11 cellular contexts compared by ENCODE assay signal in the genomic region with DNA sequence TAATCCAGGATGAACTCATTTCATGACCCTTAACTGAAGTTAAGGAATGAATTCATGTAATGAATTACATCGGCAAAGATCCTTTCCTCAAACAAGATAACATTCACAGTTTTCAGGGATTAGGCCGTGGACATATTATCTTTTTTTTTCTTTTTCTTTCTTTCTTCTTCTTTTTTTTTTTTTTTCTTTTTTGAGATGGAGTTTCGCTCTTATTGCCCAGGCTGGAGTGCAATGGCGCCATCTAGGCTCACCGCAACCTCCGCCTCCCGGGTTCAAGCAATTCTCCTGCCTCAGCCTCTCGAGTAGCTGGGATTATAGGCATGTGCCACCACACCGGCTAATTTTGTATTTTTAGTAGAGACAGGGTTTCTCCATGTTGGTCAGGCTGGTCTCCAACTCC. TPM values are rescaled to one million over a fixed set of nuclear protein-coding genes. Genes with fewer than 3 reads are reported as not detected.
DNase-seq lines count a peak whose midpoint lies in the region; ATAC-seq, FAIRE-seq and TF ChIP-seq lines count a peak whose summit lies in the region.
"Not testable (repeated sequence)": the region's sequence is repeated elsewhere in the genome, so short reads cannot be mapped to it uniquely, and the experiment has no call there.
"Had no signal": no experiment of that assay in that cellular context is flagged by ENCODE, and none has a peak within 500 bp of the region (broad histone marks: within the 10 kb centered on the region; RNA-seq: fewer than 3 reads in every experiment).

No MANE protein-coding gene starts in this region.

- H3K4me1 Mint-ChIP-seq in HFFc6 (ENCODE audit: low read depth); neural progenitor cell: not testable (repeated sequence)

- H3K27me3 ChIP-seq in DND-41 (ENCODE audit: insufficient read depth, low read length, poor library complexity) (peaks cover 11% of the 10 kb centered on the region), neural progenitor cell (peaks cover 99% of the 10 kb centered on the region)
- not testable (repeated sequence) for H3K27me3 ChIP-seq in Panc1 (ENCODE audit: control insufficient read depth, insufficient read depth, low read length); H1 (replicated peaks in 1 of 4; ENCODE audit: control insufficient read depth in 3 of 4, extremely low read depth in 1 of 4, insufficient read depth in 3 of 4, low read length in 3 of 4)

- H3K56ac ChIP-seq in H1 (replicated peaks; ENCODE audit: insufficient read length, low read depth, low read length) = not testable (repeated sequence)

- ATAC-seq in DND-41 (ENCODE audit: insufficient read depth, low read depth); Panc1: not testable (repeated sequence)

- not testable (repeated sequence) for H4K91ac ChIP-seq in H1 (replicated peaks; ENCODE audit: insufficient read length, low read length)

- H3K4me1 ChIP-seq in DND-41 (ENCODE audit: insufficient read depth, low read length); Panc1 (ENCODE audit: control insufficient read depth, insufficient read depth, low read length); H1 (replicated peaks in 1 of 4; ENCODE audit: control insufficient read depth in 3 of 4, insufficient read depth in 4 of 4, low read length in 3 of 4); neural progenitor cell: not testable (repeated sequence)

- CTCF ChIA-PET in Panc1 (lab: Charles Lee) = interaction anchor here (0.7 kb wide), 1 partner anchor 76 kb away, joined by 3 read pairs; no protein-coding TSS in a partner anchor
- CTCF ChIA-PET in H1 (lab: Charles Lee; ENCODE audit: partially characterized antibody) = interaction anchor here (0.7 to 43.0 kb wide), 11 partner anchors 10 to 176 kb away, joined by 3 to 868 read pairs (median 4); partner anchors contain the start of genes BCAN, CRABP2, HAPLN2 and NES

- not testable (repeated sequence) for H2BK12ac ChIP-seq in H1 (ENCODE audit: low read depth, low read length)

- H4K20me1 ChIP-seq in DND-41 (ENCODE audit: insufficient read depth, low read length); H1 (replicated peaks in 1 of 2; ENCODE audit: control insufficient read depth in 1 of 2, insufficient read depth in 2 of 2, low read length in 2 of 2); neural progenitor cell (ENCODE audit: low read depth): not testable (repeated sequence)

- not testable (repeated sequence) for TF ChIP-seq EP300 in H1 (IDR thresholded peaks at IDR 0.05; ENCODE audit: borderline replicate concordance in 1 of 2, low read depth in 2 of 2, low read length in 2 of 2)

- TF ChIP-seq POLR2A in H1 (IDR thresholded peaks at IDR 0.05; ENCODE audit: control extremely low read depth in 1 of 2, low read depth in 2 of 2, low read length in 2 of 2) = not testable (repeated sequence)

- H3K27ac Mint-ChIP-seq in HFFc6, neural progenitor cell: not testable (repeated sequence)

- H3K23me2 ChIP-seq in H1 (ENCODE audit: low read depth, low read length) = not testable (repeated sequence)

- not testable (repeated sequence) for FAIRE-seq in H1 (lab: Jason Lieb, UNC)

- H3K9me3 ChIP-seq in DND-41 (ENCODE audit: insufficient read depth, low read length, severe bottlenecking); Panc1 (ENCODE audit: control insufficient read depth, insufficient read depth, low read depth, low read length); H1 (ENCODE audit: insufficient read depth in 2 of 2, low read depth in 1 of 2, low read length in 1 of 2); neural progenitor cell (ENCODE audit: low read depth): not testable (repeated sequence)

- 0 out of 2 replicates have a peak overlapping the region, but pooled peaks have one; percentile 2 for H2BK15ac ChIP-seq in H1 (ENCODE audit: low read length)

- POLR2A ChIA-PET in Panc1 (lab: Charles Lee) = not testable (repeated sequence)
- POLR2A ChIA-PET in H1 (lab: Charles Lee; ENCODE audit: partially characterized antibody) = interaction anchor here (0.6 to 1.5 kb wide), 3 partner anchors 11 to 30 kb away, joined by 3 to 4 read pairs (median 4); partner anchors contain the start of gene HAPLN2

- peak; percentile 23 for DNase-seq in DND-41
- not testable (repeated sequence) for DNase-seq in HFFc6; Panc1 (ENCODE audit: low read depth, low spot score); H1 (ENCODE audit: low read depth in 1 of 2, low spot score in 2 of 2); neural progenitor cell (ENCODE audit: low spot score)

- H2BK20ac ChIP-seq in H1 (ENCODE audit: low read length) = not testable (repeated sequence)

- not testable (repeated sequence) for H2BK5ac ChIP-seq in H1 (ENCODE audit: low read depth, low read length)

- not testable (repeated sequence) for H3F3A ChIP-seq in neural progenitor cell (ENCODE audit: low read depth)

- not testable (repeated sequence) for TF ChIP-seq RAD21 in H1 (IDR thresholded peaks at IDR 0.05 in 1 of 2, conservative IDR thresholded peaks at IDR 0.05 in 1 of 2; ENCODE audit: low read depth in 2 of 2, low read length in 2 of 2)

- H3K14ac ChIP-seq in H1 (ENCODE audit: insufficient read length) = not testable (repeated sequence)

- not testable (repeated sequence) for H2BK120ac ChIP-seq in H1 (replicated peaks; ENCODE audit: low read depth, low read length)

- H4K5ac ChIP-seq in H1 (ENCODE audit: insufficient read length, low read depth, low read length) = not testable (repeated sequence)

- not testable (repeated sequence) for H3K4me3 Mint-ChIP-seq in HFFc6, neural progenitor cell

- not testable (repeated sequence) for BruUV-seq in Panc1 (replicated peaks; lab: Mats Ljungman, UMichigan)

- not testable (repeated sequence) for H3K23ac ChIP-seq in H1 (ENCODE audit: insufficient read length)

- H3K4me2 ChIP-seq in DND-41 (ENCODE audit: insufficient read depth, low read length); H1 (ENCODE audit: insufficient read depth in 1 of 2, low read depth in 2 of 2, low read length in 2 of 2); neural progenitor cell: not testable (repeated sequence)

- 88% methylated on average over 7 of the region's 9 CpGs; no CpG with 5 or more reads in 1 of the 2 experiments for WGBS in H1 (ENCODE audit: extremely low coverage in 1 of 2, insufficient coverage in 1 of 2, insufficient read length in 1 of 2, insufficient replicate concordance in 2 of 2, low coverage in 1 of 2, low lambda C conversion rate in 2 of 2, missing lambda C conversion rate in 1 of 2), 2 experiments

- H3K9ac ChIP-seq in DND-41 (ENCODE audit: low read depth, low read length); H1 (replicated peaks in 1 of 4; ENCODE audit: extremely low read depth in 1 of 4, low read depth in 3 of 4, low read length in 3 of 4); neural progenitor cell: not testable (repeated sequence)

- not testable (repeated sequence) for H2AK5ac ChIP-seq in H1 (ENCODE audit: low read depth, low read length)

- not testable (repeated sequence) for H3K4ac ChIP-seq in H1 (replicated peaks; ENCODE audit: insufficient read length, low read depth, low read length)

- H3K36me3 Mint-ChIP-seq in HFFc6 (ENCODE audit: low read depth); neural progenitor cell: not testable (repeated sequence)

- H3K27me3 Mint-ChIP-seq in HFFc6 (ENCODE audit: insufficient read depth) = peaks cover 54% of the 10 kb centered on the region
- H3K27me3 Mint-ChIP-seq in neural progenitor cell (ENCODE audit: insufficient read depth, low read depth) = peaks cover 17% of the 10 kb centered on the region

- H3K36me3 ChIP-seq in DND-41 (ENCODE audit: insufficient read depth, low read length); Panc1 (ENCODE audit: control insufficient read depth, insufficient read depth, low read length); H1 (ENCODE audit: control insufficient read depth in 2 of 4, insufficient read depth in 4 of 4, low read length in 3 of 4); neural progenitor cell: not testable (repeated sequence)

- H3K4me3 ChIP-seq in DND-41 (ENCODE audit: low read depth in 1 of 2, low read length in 2 of 2); Panc1 (ENCODE audit: low read depth in 2 of 2, low read length in 2 of 2); H1 (ENCODE audit: extremely low read depth in 1 of 4, insufficient read depth in 2 of 4, low read depth in 3 of 4, low read length in 4 of 4); neural progenitor cell: not testable (repeated sequence)

- H4K8ac ChIP-seq in H1 (ENCODE audit: extremely low read depth, insufficient read depth, low read length) = not testable (repeated sequence)

- H2AFZ ChIP-seq in DND-41 (ENCODE audit: low read depth, low read length); H1 (ENCODE audit: low read length); neural progenitor cell (replicated peaks): not testable (repeated sequence)

- not testable (repeated sequence) for H3K27ac ChIP-seq in DND-41 (ENCODE audit: low read length); Panc1 (ENCODE audit: low read length); H1 (ENCODE audit: low read depth, low read length); neural progenitor cell

- TF ChIP-seq CTCF in DND-41 (IDR thresholded peaks at IDR 0.05; ENCODE audit: borderline replicate concordance, extremely low read depth, low read length, poor library complexity, severe bottlenecking) (peak; percentile 13), HFFc6 (IDR thresholded peaks at IDR 0.05) (peak; percentile 30), Panc1 (IDR thresholded peaks at IDR 0.05) (peak; percentile 54; the same call in 1 of the 2 replicates), neural progenitor cell (IDR thresholded peaks at IDR 0.05) (peak; percentile 32)
- TF ChIP-seq CTCF in H1 (IDR thresholded peaks at IDR 0.05; ENCODE audit: control extremely low read depth in 1 of 3, insufficient read depth in 1 of 3, low read depth in 1 of 3, low read length in 3 of 3) = not testable (repeated sequence)

- not testable (repeated sequence) for H3K18ac ChIP-seq in H1 (ENCODE audit: extremely low read depth, low read length)

- H3K79me1 ChIP-seq in H1 (ENCODE audit: low read depth, low read length) = not testable (repeated sequence)

- intact Hi-C loops in Panc1 (cut with micrococcal nuclease; ENCODE audit: unreplicated experiment) = not testable (repeated sequence)

- in situ Hi-C loops in Panc1 (cut with HindIII; ENCODE audit: low pct_unique_long_range_greater_than_20kb, low sequenced_read_pairs) = not testable (repeated sequence)

- H3K79me2 ChIP-seq in DND-41 (ENCODE audit: insufficient read depth, low read length); H1 (ENCODE audit: control insufficient read depth in 1 of 2, insufficient read depth in 2 of 2, low read length in 2 of 2); neural progenitor cell (ENCODE audit: low read depth): not testable (repeated sequence)

- H3K9me3 Mint-ChIP-seq in HFFc6, neural progenitor cell: not testable (repeated sequence)

RNA-seq across cellular contexts. Expression of gene BCAN, which starts 10.8 kb away (rescaled TPM):
- total RNA-seq in HFFc6 (2021; fragmentation: NEBNext Ultra II Directional; extraction: Animal tissue kit (Norgen Biotek cat#: 25700)) = not detected
- total RNA-seq in Panc1 (2021; ENCODE audit: unreplicated experiment) = 0.57 TPM
- polyA plus RNA-seq in Panc1 (2012; ENCODE audit: insufficient read length) = 0.51 TPM
- 3.8 and 4.5 TPM in 2 replicates for total RNA-seq in H1 (2021; fragmentation: NEBNext Ultra II Directional; extraction: Animal tissue kit (Norgen Biotek cat#: 25700))
- 17.1 and 24.0 TPM in 2 replicates for polyA plus RNA-seq in H1 (2011; rRNA removed)
- 11.2 TPM for polyA plus RNA-seq in H1 (2011; cell fraction: cytosol; rRNA removed)
- polyA plus RNA-seq in H1 (2011; cell fraction: nucleus; rRNA removed) = 25.7 TPM
- 8.8 to 14.0 TPM (median 12.1 TPM) in 4 replicates for polyA plus RNA-seq in H1 (2012, experiment 1 of 2)
- polyA plus RNA-seq in H1 (2012, experiment 2 of 2) = 10.6 TPM
- 8.6 TPM for polyA plus RNA-seq in H1 (2013, experiment 1 of 2)
- 6.8 TPM for polyA plus RNA-seq in H1 (2013, experiment 2 of 2)
- polyA minus RNA-seq in H1 (2011; rRNA and poly(A)+ RNA removed) = 4.3 and 12.9 TPM in 2 replicates
- polyA minus RNA-seq in H1 (2011; cell fraction: cytosol; rRNA and poly(A)+ RNA removed) = 7.8 TPM
- 6.8 TPM for polyA minus RNA-seq in H1 (2011; cell fraction: nucleus; rRNA and poly(A)+ RNA removed)
- total RNA-seq in neural progenitor cell (ENCODE audit: low replicate concordance) = 0.46 TPM in 1 of 2 replicates, not detected in the other
- total RNA-seq: Caco-2; CD8-positive, alpha-beta memory T cell; HT-29 had no signal
- polyA plus RNA-seq: A549; CD8-positive, alpha-beta memory T cell; IgD-negative memory B cell had no signal

RNA-seq across cellular contexts. Expression of gene HAPLN2, which starts 11.9 kb away (rescaled TPM):
- not detected for total RNA-seq in HFFc6 (2021; fragmentation: NEBNext Ultra II Directional; extraction: Animal tissue kit (Norgen Biotek cat#: 25700))
- total RNA-seq in Panc1 (2021; ENCODE audit: unreplicated experiment) (0.21 TPM), neural progenitor cell (ENCODE audit: low replicate concordance) (0.65 TPM in 1 of 2 replicates, not detected in the other)
- 0.44 TPM for polyA plus RNA-seq in Panc1 (2012; ENCODE audit: insufficient read length)
- total RNA-seq in H1 (2021; fragmentation: NEBNext Ultra II Directional; extraction: Animal tissue kit (Norgen Biotek cat#: 25700)) = 0.19 TPM in 1 of 2 replicates, not detected in the other
- 0.51 and 1.2 TPM in 2 replicates for polyA plus RNA-seq in H1 (2011; rRNA removed)
- 0.81 TPM for polyA plus RNA-seq in H1 (2011; cell fraction: cytosol; rRNA removed)
- 3.4 TPM for polyA plus RNA-seq in H1 (2011; cell fraction: nucleus; rRNA removed)
- polyA plus RNA-seq in H1 (2012, experiment 1 of 2) = 0.40 to 0.92 TPM (median 0.72 TPM) in 3 of 4 replicates, not detected in the other
- polyA plus RNA-seq in H1 (2012, experiment 2 of 2) = not detected
- polyA plus RNA-seq in H1 (2013, experiment 1 of 2) = 0.45 TPM
- 0.15 TPM for polyA plus RNA-seq in H1 (2013, experiment 2 of 2)
- polyA minus RNA-seq in H1 (2011; rRNA and poly(A)+ RNA removed) = not detected in 2 replicates
- not detected for polyA minus RNA-seq in H1 (2011; cell fraction: cytosol; rRNA and poly(A)+ RNA removed)
- 0.50 TPM for polyA minus RNA-seq in H1 (2011; cell fraction: nucleus; rRNA and poly(A)+ RNA removed)
- total RNA-seq: Caco-2; CD8-positive, alpha-beta memory T cell had no signal
- polyA plus RNA-seq: BJ; CD8-positive, alpha-beta memory T cell; IgD-negative memory B cell had no signal

RNA-seq across cellular contexts. Expression of gene GPATCH4, which starts 29.9 kb away (rescaled TPM):
- total RNA-seq in HFFc6 (2021; fragmentation: NEBNext Ultra II Directional; extraction: Animal tissue kit (Norgen Biotek cat#: 25700)) = 10 to 100 TPM; 25.0 to 35.8 (median 32.7) TPM
- total RNA-seq in Panc1 (2021; ENCODE audit: unreplicated experiment) = 44.4 TPM
- 39.2 TPM for polyA plus RNA-seq in Panc1 (2012; ENCODE audit: insufficient read length)
- 47.9 and 48.5 TPM in 2 replicates for total RNA-seq in H1 (2021; fragmentation: NEBNext Ultra II Directional; extraction: Animal tissue kit (Norgen Biotek cat#: 25700))
- polyA plus RNA-seq in H1 (2011; rRNA removed) = 19.3 and 20.5 TPM in 2 replicates
- 41.0 TPM for polyA plus RNA-seq in H1 (2011; cell fraction: cytosol; rRNA removed)
- 26.5 TPM for polyA plus RNA-seq in H1 (2011; cell fraction: nucleus; rRNA removed)
- 71.6 to 116 TPM (median 83.2 TPM) in 4 replicates for polyA plus RNA-seq in H1 (2012, experiment 1 of 2)
- 13.8 TPM for polyA plus RNA-seq in H1 (2012, experiment 2 of 2)
- polyA plus RNA-seq in H1 (2013, experiment 1 of 2) = 53.9 TPM
- 53.2 TPM for polyA plus RNA-seq in H1 (2013, experiment 2 of 2)
- polyA minus RNA-seq in H1 (2011; rRNA and poly(A)+ RNA removed) = 53.2 and 70.6 TPM in 2 replicates
- 23.5 TPM for polyA minus RNA-seq in H1 (2011; cell fraction: cytosol; rRNA and poly(A)+ RNA removed)
- 85.1 TPM for polyA minus RNA-seq in H1 (2011; cell fraction: nucleus; rRNA and poly(A)+ RNA removed)
- 17.2 and 18.6 TPM in 2 replicates for total RNA-seq in neural progenitor cell (ENCODE audit: low replicate concordance)

RNA-seq across cellular contexts. Expression of gene NAXE, which starts 39.6 kb away (rescaled TPM):
- 10 to 100 TPM; 73.9 to 83.9 (median 76.7) TPM for total RNA-seq in HFFc6 (2021; fragmentation: NEBNext Ultra II Directional; extraction: Animal tissue kit (Norgen Biotek cat#: 25700))
- total RNA-seq in Panc1 (2021; ENCODE audit: unreplicated experiment) (211 TPM), neural progenitor cell (ENCODE audit: low replicate concordance) (32.8 and 51.3 TPM in 2 replicates)
- polyA plus RNA-seq in Panc1 (2012; ENCODE audit: insufficient read length) = 269 TPM
- 73.1 and 75.4 TPM in 2 replicates for total RNA-seq in H1 (2021; fragmentation: NEBNext Ultra II Directional; extraction: Animal tissue kit (Norgen Biotek cat#: 25700))
- 74.3 and 99.5 TPM in 2 replicates for polyA plus RNA-seq in H1 (2011; rRNA removed)
- 81.7 TPM for polyA plus RNA-seq in H1 (2011; cell fraction: cytosol; rRNA removed)
- 111 TPM for polyA plus RNA-seq in H1 (2011; cell fraction: nucleus; rRNA removed)
- polyA plus RNA-seq in H1 (2012, experiment 1 of 2) = 74.5 to 117 TPM (median 106 TPM) in 4 replicates
- 142 TPM for polyA plus RNA-seq in H1 (2012, experiment 2 of 2)
- polyA plus RNA-seq in H1 (2013, experiment 1 of 2) = 84.0 TPM
- 93.6 TPM for polyA plus RNA-seq in H1 (2013, experiment 2 of 2)
- 43.2 and 70.3 TPM in 2 replicates for polyA minus RNA-seq in H1 (2011; rRNA and poly(A)+ RNA removed)
- polyA minus RNA-seq in H1 (2011; cell fraction: cytosol; rRNA and poly(A)+ RNA removed) = 32.7 TPM
- polyA minus RNA-seq in H1 (2011; cell fraction: nucleus; rRNA and poly(A)+ RNA removed) = 59.4 TPM

RNA-seq across cellular contexts. Expression of gene NES, which starts 46.1 kb away (rescaled TPM):
- total RNA-seq in HFFc6 (2021; fragmentation: NEBNext Ultra II Directional; extraction: Animal tissue kit (Norgen Biotek cat#: 25700)) = 100 to 1,000 TPM; 106 to 126 (median 116) TPM
- total RNA-seq in Panc1 (2021; ENCODE audit: unreplicated experiment) (56.3 TPM), neural progenitor cell (ENCODE audit: low replicate concordance) (83.8 and 219 TPM in 2 replicates)
- polyA plus RNA-seq in Panc1 (2012; ENCODE audit: insufficient read length) = 61.1 TPM
- total RNA-seq in H1 (2021; fragmentation: NEBNext Ultra II Directional; extraction: Animal tissue kit (Norgen Biotek cat#: 25700)) = 135 and 138 TPM in 2 replicates
- polyA plus RNA-seq in H1 (2011; rRNA removed) = 13.3 and 20.3 TPM in 2 replicates
- polyA plus RNA-seq in H1 (2011; cell fraction: cytosol; rRNA removed) = 21.1 TPM
- polyA plus RNA-seq in H1 (2011; cell fraction: nucleus; rRNA removed) = 54.8 TPM
- polyA plus RNA-seq in H1 (2012, experiment 1 of 2) = 97.4 to 124 TPM (median 113 TPM) in 4 replicates
- polyA plus RNA-seq in H1 (2012, experiment 2 of 2) = 43.3 TPM
- polyA plus RNA-seq in H1 (2013, experiment 1 of 2) = 55.5 TPM
- polyA plus RNA-seq in H1 (2013, experiment 2 of 2) = 53.5 TPM
- 17.2 and 19.2 TPM in 2 replicates for polyA minus RNA-seq in H1 (2011; rRNA and poly(A)+ RNA removed)
- polyA minus RNA-seq in H1 (2011; cell fraction: cytosol; rRNA and poly(A)+ RNA removed) = 31.7 TPM
- polyA minus RNA-seq in H1 (2011; cell fraction: nucleus; rRNA and poly(A)+ RNA removed) = 22.7 TPM
- total RNA-seq: CD8-positive, alpha-beta memory T cell had no signal
- polyA plus RNA-seq: CD8-positive, alpha-beta memory T cell; IgD-negative memory B cell had no signal
